Comparison of ENCODE assay signal across 1 cellular context in the genomic region with DNA sequence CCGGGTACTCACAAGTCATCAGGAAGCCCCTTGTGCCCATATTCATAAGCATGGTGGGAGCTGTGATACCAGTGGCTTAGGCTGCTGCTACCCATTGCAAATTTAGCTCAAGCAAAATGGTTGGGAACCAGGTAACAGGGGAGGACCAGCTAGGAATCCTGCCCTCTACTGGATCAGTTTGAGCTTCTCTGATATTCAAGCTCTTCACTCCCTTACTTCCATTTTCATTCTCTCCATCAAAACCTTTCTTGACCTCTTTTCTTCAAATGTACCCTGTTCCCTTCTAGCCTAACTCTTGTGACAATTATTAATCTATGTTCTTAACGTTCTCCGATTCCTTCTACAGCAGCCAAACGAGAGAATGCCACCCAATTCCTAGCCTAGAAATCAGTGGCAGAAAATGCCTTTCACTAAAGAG.
TF ChIP-seq lines count a peak whose summit lies in the region.

No MANE protein-coding gene starts in this region.

TF ChIP-seq in HepG2, 621 proteins besides CTCF, POLR2A, EP300 and RAD21 (continued from another document):
- TF ChIP-seq IKZF4 (CRISPR knock-in tag; IDR thresholded peaks at IDR 0.05; ENCODE audit: borderline replicate concordance, low read depth, not compliant biosample characterization) (no peak), LCORL (IDR thresholded peaks at IDR 0.05) (no peak), LCORL (CRISPR knock-in tag; IDR thresholded peaks at IDR 0.05) (0 out of 2 replicates have a peak, but pooled peaks have one; percentile 35), ZNF501 (CRISPR knock-in tag; IDR thresholded peaks at IDR 0.05) (no peak), RBM22 (optimal IDR thresholded peaks at IDR 0.05; ENCODE audit: low read length) (peak; percentile 91), ZBTB7A (CRISPR knock-in tag; IDR thresholded peaks at IDR 0.05) (no peak), ZMYM4 (CRISPR knock-in tag; IDR thresholded peaks at IDR 0.05) (peak; percentile 40; the same call in 1 of the 2 replicates), STAG1 (CRISPR knock-in tag; IDR thresholded peaks at IDR 0.05) (peak; percentile 68), SSRP1 (CRISPR knock-in tag; IDR thresholded peaks at IDR 0.05) (no peak), ARID4A (CRISPR knock-in tag; IDR thresholded peaks at IDR 0.05; ENCODE audit: borderline replicate concordance) (peak; percentile 39; the same call in 1 of the 2 replicates), SAP130 (CRISPR knock-in tag; IDR thresholded peaks at IDR 0.05; ENCODE audit: low read depth) (peak; percentile 14; the same call in 1 of the 2 replicates), IRF9 (CRISPR knock-in tag; IDR thresholded peaks at IDR 0.05; ENCODE audit: borderline replicate concordance) (no peak), PPARG (CRISPR knock-in tag; conservative IDR thresholded peaks at IDR 0.05) (0 out of 2 replicates have a peak, but pooled peaks have one; percentile 13)
